Comparison of ENCODE assay signal across 1 cellular context in genomic region chr1:109838838-109839240, GRCh38.
TF ChIP-seq lines count a peak whose summit lies in the region.

No MANE protein-coding gene starts in this region.

TF ChIP-seq in K562, 482 proteins besides CTCF, POLR2A, EP300 and RAD21 (continued from another document):
- TF ChIP-seq ATF3 (IDR thresholded peaks at IDR 0.05) (peak; percentile 77; the same call in 1 of the 2 replicates), ATF3 (CRISPR knock-in tag; conservative IDR thresholded peaks at IDR 0.05) (no peak), ZNF384 (IDR thresholded peaks at IDR 0.05; ENCODE audit: low read depth, low read length) (no peak), MTA3 (IDR thresholded peaks at IDR 0.05; ENCODE audit: borderline replicate concordance) (no peak), ZBTB49 (CRISPR knock-in tag; IDR thresholded peaks at IDR 0.05; ENCODE audit: borderline replicate concordance) (no peak), PTRF (tag; IDR thresholded peaks at IDR 0.05) (no peak), PBX2 (CRISPR knock-in tag; IDR thresholded peaks at IDR 0.05; ENCODE audit: low read depth) (no peak), PBX2 (tag; conservative IDR thresholded peaks at IDR 0.05; ENCODE audit: low read depth) (peak; percentile 57; the same call in 1 of the 2 replicates), ZNF253 (CRISPR knock-in tag; conservative IDR thresholded peaks at IDR 0.05) (no peak), PKNOX1 (IDR thresholded peaks at IDR 0.05) (0 out of 2 replicates have a peak, but pooled peaks have one; percentile 18), TAF7 (tag; IDR thresholded peaks at IDR 0.05) (0 out of 2 replicates have a peak, but pooled peaks have one; percentile 13), ZNF592 (IDR thresholded peaks at IDR 0.05) (peak; percentile 69; the same call in 1 of the 2 replicates), ZNF589 (CRISPR knock-in tag; IDR thresholded peaks at IDR 0.05; ENCODE audit: low read depth) (peak; percentile 53; the same call in 1 of the 2 replicates), ZNF644 (tag; IDR thresholded peaks at IDR 0.05; ENCODE audit: low read depth) (peak; percentile 75; the same call in 1 of the 2 replicates), ETV1 (tag; conservative IDR thresholded peaks at IDR 0.05; ENCODE audit: low read depth) (0 out of 2 replicates have a peak, but pooled peaks have one; percentile 24), JUN (IDR thresholded peaks at IDR 0.05; ENCODE audit: borderline replicate concordance, low read depth, low read length) (peak; percentile 59; the same call in 1 of the 2 replicates), JUN (CRISPR knock-in tag; IDR thresholded peaks at IDR 0.05; ENCODE audit: borderline replicate concordance) (no peak), DDX20 (tag; IDR thresholded peaks at IDR 0.05; ENCODE audit: low read depth) (0 out of 2 replicates have a peak, but pooled peaks have one; percentile 61), CCAR2 (IDR thresholded peaks at IDR 0.05; ENCODE audit: low read depth, low read length) (no peak), RBFOX2 (IDR thresholded peaks at IDR 0.05; ENCODE audit: low read depth, low read length) (no peak), FOXP4 (CRISPR knock-in tag; IDR thresholded peaks at IDR 0.05; ENCODE audit: borderline replicate concordance) (no peak), DNMT1 (IDR thresholded peaks at IDR 0.05) (no peak), ZNF318 (IDR thresholded peaks at IDR 0.05; ENCODE audit: borderline replicate concordance in 1 of 2, low read depth in 1 of 2) (no peak), PTTG1 (tag; IDR thresholded peaks at IDR 0.05; ENCODE audit: low read depth) (peak; percentile 5; the same call in 1 of the 2 replicates), MAZ (CRISPR knock-in tag; conservative IDR thresholded peaks at IDR 0.05 in 1 of 2, IDR thresholded peaks at IDR 0.05 in 1 of 2) (0 out of 4 replicates have a peak, but pooled peaks of 1 of the 2 experiments have one; percentile 17), FOXK2 (conservative IDR thresholded peaks at IDR 0.05 in 1 of 2, IDR thresholded peaks at IDR 0.05 in 1 of 2; ENCODE audit: low read depth in 2 of 2) (no peak), ZNF57 (CRISPR knock-in tag; IDR thresholded peaks at IDR 0.05) (no peak), SMARCE1 (IDR thresholded peaks at IDR 0.05) (no peak), HINFP (tag; conservative IDR thresholded peaks at IDR 0.05; ENCODE audit: low read depth) (no peak), ZNF175 (CRISPR knock-in tag; IDR thresholded peaks at IDR 0.05; ENCODE audit: low read depth) (peak; percentile 60)
